ENCODE assay signal across 15 cellular contexts in genomic region chr15:70344666-70345065, GRCh38.
A peak's percentile ranks its signal among the peaks of the same experiment; 100 is the strongest.
DNase-seq lines count a peak whose midpoint lies in the region; ATAC-seq, FAIRE-seq and TF ChIP-seq lines count a peak whose summit lies in the region.
"Had no signal": no experiment of that assay in that cellular context is flagged by ENCODE, and none has a peak within 500 bp of the region (broad histone marks: within the 10 kb centered on the region; RNA-seq: fewer than 3 reads in every experiment).

No MANE protein-coding gene starts in this region.

- H3K79me2 ChIP-seq in H1 (ENCODE audit: control insufficient read depth in 1 of 2, insufficient read depth in 2 of 2, low read length in 2 of 2): no peaks in the 10 kb centered on the region

- H3K27ac ChIP-seq in right atrium auricular region (no peak overlapping the region), H1 (ENCODE audit: low read depth, low read length) (no peak overlapping the region), upper lobe of right lung (no peak overlapping the region)

- 0 out of 2 replicates have a peak overlapping the region, but pooled peaks have one; percentile 9 for H2BK12ac ChIP-seq in H1 (ENCODE audit: low read depth, low read length)

- H3K4ac ChIP-seq in H1 (replicated peaks; ENCODE audit: insufficient read length, low read depth, low read length): no peak overlapping the region

- no peak overlapping the region for H2BK15ac ChIP-seq in H1 (ENCODE audit: low read length)

- no peak for TF ChIP-seq RAD21 in H1 (IDR thresholded peaks at IDR 0.05 in 1 of 2, conservative IDR thresholded peaks at IDR 0.05 in 1 of 2; ENCODE audit: low read depth in 2 of 2, low read length in 2 of 2)

- no peaks in the 10 kb centered on the region for H3K9me3 ChIP-seq in right atrium auricular region
- H3K9me3 ChIP-seq in H1 (ENCODE audit: insufficient read depth in 2 of 2, low read depth in 1 of 2, low read length in 1 of 2): no peaks in the 10 kb centered on the region
- H3K9me3 ChIP-seq in upper lobe of right lung: no peaks in the 10 kb centered on the region

- no peaks in the 10 kb centered on the region for H3K36me3 ChIP-seq in right atrium auricular region
- no peaks in the 10 kb centered on the region for H3K36me3 ChIP-seq in H1 (ENCODE audit: control insufficient read depth in 2 of 4, insufficient read depth in 4 of 4, low read length in 3 of 4)
- H3K36me3 ChIP-seq in upper lobe of right lung: no peaks in the 10 kb centered on the region

- H3K9ac ChIP-seq in H1 (replicated peaks in 1 of 4; ENCODE audit: extremely low read depth in 1 of 4, low read depth in 3 of 4, low read length in 3 of 4): no peak overlapping the region

- WGBS in H1 (ENCODE audit: extremely low coverage in 1 of 2, insufficient coverage in 1 of 2, insufficient read length in 1 of 2, insufficient replicate concordance in 2 of 2, low coverage in 1 of 2, low lambda C conversion rate in 2 of 2, missing lambda C conversion rate in 1 of 2), 2 experiments: 100% methylated on average over 3 of the region's 3 CpGs; no CpG with 5 or more reads in 1 of the 2 experiments

- no peak overlapping the region for H4K5ac ChIP-seq in H1 (ENCODE audit: insufficient read length, low read depth, low read length)

- TF ChIP-seq EP300 in H1 (IDR thresholded peaks at IDR 0.05; ENCODE audit: borderline replicate concordance in 1 of 2, low read depth in 2 of 2, low read length in 2 of 2): no peak

- H4K20me1 ChIP-seq in H1 (replicated peaks in 1 of 2; ENCODE audit: control insufficient read depth in 1 of 2, insufficient read depth in 2 of 2, low read length in 2 of 2): peaks cover 0 to 3% of the 10 kb centered on the region in 2 experiments

- no peak overlapping the region for H3K23ac ChIP-seq in H1 (ENCODE audit: insufficient read length)

- H3K18ac ChIP-seq in H1 (ENCODE audit: extremely low read depth, low read length): no peak overlapping the region

- H3K14ac ChIP-seq in H1 (ENCODE audit: insufficient read length): no peak overlapping the region

- TF ChIP-seq CTCF in right atrium auricular region (IDR thresholded peaks at IDR 0.05): no peak
- no peak for TF ChIP-seq CTCF in H1 (IDR thresholded peaks at IDR 0.05; ENCODE audit: control extremely low read depth in 1 of 3, insufficient read depth in 1 of 3, low read depth in 1 of 3, low read length in 3 of 3)
- no peak for TF ChIP-seq CTCF in upper lobe of right lung (IDR thresholded peaks at IDR 0.05)
- no peak for TF ChIP-seq CTCF in GM10266 (IDR thresholded peaks at IDR 0.05; ENCODE audit: control insufficient read depth, insufficient read depth, low read depth, missing control alignments)

- TF ChIP-seq POLR2A in H1 (IDR thresholded peaks at IDR 0.05; ENCODE audit: control extremely low read depth in 1 of 2, low read depth in 2 of 2, low read length in 2 of 2): no peak

- DNase-seq in right atrium auricular region (ENCODE audit: low spot score) (peak; percentile 36), Right ventricle myocardium inferior (ENCODE audit: missing footprints) (no peak), NCI-H510A (lab: John Stamatoyannopoulos, UW) (peak; percentile 81), H1 (ENCODE audit: low read depth in 1 of 2, low spot score in 2 of 2) (peak in 1 of 2 experiments; percentile 28), upper lobe of right lung (peak; percentile 67), GM10266 (ENCODE audit: extremely low spot score) (no peak), HuH-7.5 (ENCODE audit: low spot score) (no peak)
- no peak for DNase-seq in activated CD4-positive, alpha-beta T cell treated with anti-CD3 and anti-CD28 coated beads, Interleukin-2, amount 50 U/mL, for 1 hour
- DNase-seq: activated effector memory CD4-positive, alpha-beta T cell treated with Interleukin-2 at 50 U/mL for 16 hours; amniotic stem cell; hypothalamus; left colon; naive B cell; NCI-H1930 had no signal

- no peak overlapping the region for H2BK120ac ChIP-seq in H1 (replicated peaks; ENCODE audit: low read depth, low read length)

- no peak overlapping the region for H2BK5ac ChIP-seq in H1 (ENCODE audit: low read depth, low read length)

- H2BK20ac ChIP-seq in H1 (ENCODE audit: low read length): no peak overlapping the region

- CTCF ChIA-PET in H1 (lab: Charles Lee; ENCODE audit: partially characterized antibody): interaction anchor here (0.6 to 3.3 kb wide), 2 partner anchors 10 to 533 kb away, joined by 3 to 12 read pairs; no protein-coding TSS in a partner anchor

- POLR2A ChIA-PET in H1 (lab: Charles Lee; ENCODE audit: partially characterized antibody): no interaction called here

- H3K27me3 ChIP-seq in right atrium auricular region (no peaks in the 10 kb centered on the region), H1 (replicated peaks in 1 of 4; ENCODE audit: control insufficient read depth in 3 of 4, extremely low read depth in 1 of 4, insufficient read depth in 3 of 4, low read length in 3 of 4) (no peaks in the 10 kb centered on the region), upper lobe of right lung (no peaks in the 10 kb centered on the region)

- FAIRE-seq in H1 (lab: Jason Lieb, UNC): no peak

- no peak overlapping the region for H2AFZ ChIP-seq in H1 (ENCODE audit: low read length)

- ATAC-seq in Right ventricle myocardium inferior (no peak), upper lobe of right lung (peak; percentile 54)
- ATAC-seq: left colon, Panc1 had no signal

- no peak overlapping the region for H3K56ac ChIP-seq in H1 (replicated peaks; ENCODE audit: insufficient read length, low read depth, low read length)

- H3K4me2 ChIP-seq in H1 (ENCODE audit: insufficient read depth in 1 of 2, low read depth in 2 of 2, low read length in 2 of 2): no peak overlapping the region

- H2AK5ac ChIP-seq in H1 (ENCODE audit: low read depth, low read length): no peak overlapping the region

- H3K4me1 ChIP-seq in right atrium auricular region: peaks cover 0 to 4% of the 10 kb centered on the region in 2 donors
- peaks cover 0 to 3% (median 0%) of the 10 kb centered on the region in 4 experiments; a peak in 1 of 7 replicates for H3K4me1 ChIP-seq in H1 (replicated peaks in 1 of 4; ENCODE audit: control insufficient read depth in 3 of 4, insufficient read depth in 4 of 4, low read length in 3 of 4)
- H3K4me1 ChIP-seq in upper lobe of right lung: peaks cover 17% of the 10 kb centered on the region

- H4K91ac ChIP-seq in H1 (replicated peaks; ENCODE audit: insufficient read length, low read length): no peak overlapping the region

- H4K8ac ChIP-seq in H1 (ENCODE audit: extremely low read depth, insufficient read depth, low read length): no peak overlapping the region

- no peaks in the 10 kb centered on the region for H3K23me2 ChIP-seq in H1 (ENCODE audit: low read depth, low read length)

- intact Hi-C loops in Right ventricle myocardium inferior (cut with DNase I): no loop called here
- intact Hi-C loops in upper lobe of right lung (cut with DNase I): no loop called here

- no peaks in the 10 kb centered on the region for H3K79me1 ChIP-seq in H1 (ENCODE audit: low read depth, low read length)

- no peak overlapping the region for H3K4me3 ChIP-seq in right atrium auricular region
- no peak overlapping the region for H3K4me3 ChIP-seq in H1 (ENCODE audit: extremely low read depth in 1 of 4, insufficient read depth in 2 of 4, low read depth in 3 of 4, low read length in 4 of 4)
- H3K4me3 ChIP-seq in upper lobe of right lung: no peak overlapping the region

TF ChIP-seq in H1, 55 proteins besides CTCF, POLR2A, EP300 and RAD21:
- TF ChIP-seq BCL11A (IDR thresholded peaks at IDR 0.05; ENCODE audit: low read depth in 2 of 2, low read length in 2 of 2) (no peak), CHD1 (IDR thresholded peaks at IDR 0.05; ENCODE audit: low read depth, low read length) (no peak), HDAC2 (IDR thresholded peaks at IDR 0.05; ENCODE audit: borderline replicate concordance in 1 of 2, low read depth in 2 of 2, low read length in 2 of 2) (no peak), CEBPB (IDR thresholded peaks at IDR 0.05; ENCODE audit: low read depth, low read length) (no peak), SAP30 (IDR thresholded peaks at IDR 0.05; ENCODE audit: insufficient read depth, insufficient replicate concordance, low read length) (no peak), SIRT6 (IDR thresholded peaks at IDR 0.05; ENCODE audit: low read length) (no peak), BACH1 (IDR thresholded peaks at IDR 0.05; ENCODE audit: low read length) (no peak), KDM5A (IDR thresholded peaks at IDR 0.05; ENCODE audit: low read length) (no peak)

Comparison
In these comparisons a context has a peak if more than half of its experiments do, and no peak if none do; other contexts are left out.
1. DNase-seq: peak in right atrium auricular region (single experiment), NCI-H510A (single experiment) and upper lobe of right lung (single experiment); none in Right ventricle myocardium inferior (single experiment), GM10266 (single experiment), HuH-7.5 (single experiment) and activated CD4-positive, alpha-beta T cell treated with anti-CD3 and anti-CD28 coated beads, Interleukin-2, amount 50 U/mL, for 1 hour (single experiment).